In the genomic region with DNA sequence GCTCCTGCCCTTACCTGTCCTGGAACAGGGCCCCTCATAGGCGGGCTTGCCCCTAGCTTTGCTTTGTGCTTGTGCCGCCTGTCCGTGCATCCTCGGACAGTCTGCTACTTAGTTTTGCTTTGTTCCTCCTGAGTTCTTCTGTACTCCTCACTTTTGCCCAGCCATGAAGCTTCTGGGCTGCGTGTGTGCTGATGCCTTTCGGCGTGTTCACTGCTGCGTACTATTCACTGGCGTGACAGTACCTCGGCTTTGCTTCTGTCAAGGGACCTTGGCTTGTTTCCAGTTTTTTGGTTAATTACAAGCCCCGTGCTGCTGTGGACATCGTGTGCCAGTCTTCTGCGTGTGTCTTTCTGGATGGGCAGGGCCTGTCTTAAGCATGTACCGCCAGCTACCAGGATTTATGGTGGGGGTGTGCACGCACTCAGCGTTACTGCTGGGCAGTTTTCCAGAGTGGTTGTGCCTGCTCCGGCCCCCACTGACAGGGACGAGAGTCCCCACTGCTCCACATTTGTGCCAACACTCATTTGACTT, we compare ENCODE assay signal across 12 cellular contexts. TPM values are rescaled to one million over a fixed set of nuclear protein-coding genes. Genes with fewer than 3 reads are reported as not detected.
A peak's percentile ranks its signal among the peaks of the same experiment; 100 is the strongest.
DNase-seq lines count a peak whose midpoint lies in the region; ATAC-seq and TF ChIP-seq lines count a peak whose summit lies in the region.
"Had no signal": no experiment of that assay in that cellular context is flagged by ENCODE, and none has a peak within 500 bp of the region (broad histone marks: within the 10 kb centered on the region; RNA-seq: fewer than 3 reads in every experiment).

No MANE protein-coding gene starts in this region.

- CTCF ChIA-PET in Calu3 (lab: Charles Lee): no interaction called here

- peak overlapping the region; percentile 53 to 91 (median 80) for H3K27ac ChIP-seq in sigmoid colon

- no peaks in the 10 kb centered on the region for H3K27me3 ChIP-seq in sigmoid colon
- H3K27me3 ChIP-seq: ascending aorta had no signal

- WGBS in sigmoid colon, 2 donors: 53 to 71% methylated on average over 18 of the region's 18 CpGs

- TF ChIP-seq EP300 in sigmoid colon (IDR thresholded peaks at IDR 0.05): no peak

- H3K4me1 Mint-ChIP-seq in Calu3 (ENCODE audit: low read depth, unreplicated experiment): peaks cover 15% of the 10 kb centered on the region
- H3K4me1 Mint-ChIP-seq in IgD-negative memory B cell: peaks cover 11 to 13% (median 11%) of the 10 kb centered on the region in 3 donors
- H3K4me1 Mint-ChIP-seq in endothelial cell (ENCODE audit: unreplicated experiment): peaks cover 21% of the 10 kb centered on the region

- H3K9me3 Mint-ChIP-seq in Calu3 (ENCODE audit: low read depth, unreplicated experiment) (no peaks in the 10 kb centered on the region), IgD-negative memory B cell (no peaks in the 10 kb centered on the region), endothelial cell (ENCODE audit: unreplicated experiment) (no peaks in the 10 kb centered on the region)

- H3K27me3 Mint-ChIP-seq in Calu3 (ENCODE audit: unreplicated experiment) (no peaks in the 10 kb centered on the region), IgD-negative memory B cell (no peaks in the 10 kb centered on the region), endothelial cell (ENCODE audit: unreplicated experiment) (peaks cover 19% of the 10 kb centered on the region)

- DNase-seq in Calu3 (no peak), endothelial cell (ENCODE audit: low spot score) (no peak), sigmoid colon (no peak), putamen (ENCODE audit: low spot score) (no peak)
- DNase-seq: foreskin melanocyte, NCI-H1105 had no signal

- H3K4me3 Mint-ChIP-seq in Calu3 (ENCODE audit: low read depth, unreplicated experiment) (peak overlapping the region; percentile 94), IgD-negative memory B cell (peak overlapping the region in 2 of 4 donors; percentile 21 to 93), endothelial cell (ENCODE audit: unreplicated experiment) (peak overlapping the region; percentile 47)

- BruUV-seq in Calu3 (replicated peaks; lab: Mats Ljungman, UMichigan): no TSS peak

- H3K9me3 ChIP-seq in sigmoid colon: no peaks in the 10 kb centered on the region
- H3K9me3 ChIP-seq: ascending aorta had no signal

- H3K36me3 Mint-ChIP-seq in Calu3 (ENCODE audit: insufficient read depth, unreplicated experiment) (peaks cover 21% of the 10 kb centered on the region), IgD-negative memory B cell (no peaks in the 10 kb centered on the region), endothelial cell (ENCODE audit: low read depth, unreplicated experiment) (peaks cover 2% of the 10 kb centered on the region)

- intact Hi-C loops in Calu3 (cut with micrococcal nuclease; ENCODE audit: unreplicated experiment): no loop called here
- intact Hi-C loops in sigmoid colon (cut with DNase I): loop anchor here (10.0 kb wide), 1 partner anchor 72 kb away; a partner anchor contains a TSS

- peaks cover 0 to 45% (median 40%) of the 10 kb centered on the region in 4 donors for H3K4me1 ChIP-seq in sigmoid colon

- no peaks in the 10 kb centered on the region for H3K36me3 ChIP-seq in sigmoid colon
- H3K36me3 ChIP-seq: ascending aorta had no signal

- TF ChIP-seq CTCF in Calu3 (IDR thresholded peaks at IDR 0.05; ENCODE audit: unreplicated experiment) (no peak), endothelial cell (IDR thresholded peaks at IDR 0.05; ENCODE audit: unreplicated experiment) (no peak), sigmoid colon (IDR thresholded peaks at IDR 0.05) (no peak)

- H3K27ac Mint-ChIP-seq in Calu3 (ENCODE audit: unreplicated experiment) (no peak overlapping the region), IgD-negative memory B cell (peak overlapping the region in 2 of 3 donors; percentile 89 to 91), endothelial cell (ENCODE audit: unreplicated experiment) (no peak overlapping the region)

- ATAC-seq in HG03520 (IDR thresholded peaks at IDR 0.05; ENCODE audit: unreplicated experiment): no peak
- ATAC-seq in GM21526 (IDR thresholded peaks at IDR 0.05; ENCODE audit: low FRiP score, unreplicated experiment): no peak
- ATAC-seq: activated CD4-positive, CD25-positive, alpha-beta regulatory T cell treated with anti-CD3 and anti-CD28 coated beads, Interleukin-2, amount 50 U/mL, for 24 hours; Panc1 had no signal

- TF ChIP-seq POLR2A in sigmoid colon (IDR thresholded peaks at IDR 0.05): no peak

- peak overlapping the region in 2 of 4 donors; percentile 16 to 18 for H3K4me3 ChIP-seq in sigmoid colon

RNA-seq across cellular contexts. Expression of a gene that starts 2.5 kb away (rescaled TPM):
- total RNA-seq in Calu3 (2022) (71.8 and 77.3 TPM in 2 replicates), endothelial cell (ENCODE audit: unreplicated experiment) (113 TPM), sigmoid colon (10 to 100 TPM; 38.7 to 90.6 (median 47.4) TPM)
- polyA plus RNA-seq in IgD-negative memory B cell (3.8 TPM), sigmoid colon (10 to 100 TPM; 19.8 to 49.6 (median 21.3) TPM)

RNA-seq across cellular contexts. Expression of a gene that starts 16.2 kb away (rescaled TPM):
- total RNA-seq in Calu3 (2022): 38.4 and 43.7 TPM in 2 replicates
- 8.4 TPM for polyA plus RNA-seq in IgD-negative memory B cell
- total RNA-seq in endothelial cell (ENCODE audit: unreplicated experiment): 40.9 TPM
- total RNA-seq in sigmoid colon: 10 to 100 TPM; 19.3 to 39.2 (median 28.5) TPM
- 10 to 100 TPM in 2 of 3 donors, 1 to 10 TPM in 1; 9.0 to 23.7 (median 12.6) TPM for polyA plus RNA-seq in sigmoid colon

Comparison
In these comparisons a context has a peak if more than half of its experiments do, and no peak if none do; other contexts are left out.
1. H3K27ac Mint-ChIP-seq: peak in IgD-negative memory B cell (2 of 3); none in Calu3 (single experiment) and endothelial cell (single experiment).